ENCODE assay signal across 7 cellular contexts in genomic region chr4:187207931-187208330, GRCh38.
"Had no signal": no experiment of that assay in that cellular context is flagged by ENCODE, and none has a peak within 500 bp of the region (broad histone marks: within the 10 kb centered on the region; RNA-seq: fewer than 3 reads in every experiment).

No MANE protein-coding gene starts in this region.

- ATAC-seq: HCT116 had no signal

- H3K4me3 ChIP-seq: GM23248, HAP-1 had no signal

- DNase-seq: GM23248, GOT3, H7, HFFc6, KBM-7 had no signal

- H3K27ac ChIP-seq: GM23248 had no signal
